11 cellular contexts compared by ENCODE assay signal in genomic region chr14:68230941-68231717, GRCh38.
DNase-seq lines count a peak whose midpoint lies in the region; ATAC-seq and TF ChIP-seq lines count a peak whose summit lies in the region.
"Had no signal": no experiment of that assay in that cellular context is flagged by ENCODE, and none has a peak within 500 bp of the region (broad histone marks: within the 10 kb centered on the region; RNA-seq: fewer than 3 reads in every experiment).

No MANE protein-coding gene starts in this region.

- H3K27me3 Mint-ChIP-seq in endodermal cell (ENCODE audit: insufficient read depth): no peaks in the 10 kb centered on the region
- no peaks in the 10 kb centered on the region for H3K27me3 Mint-ChIP-seq in stimulated activated naive CD8-positive, alpha-beta T cell treated with anti-CD3 and anti-CD28 coated beads, Interleukin-15, amount 100 ng/mL, for 72 hours

- H3K9me3 Mint-ChIP-seq in endodermal cell: no peaks in the 10 kb centered on the region
- no peaks in the 10 kb centered on the region for H3K9me3 Mint-ChIP-seq in stimulated activated naive CD8-positive, alpha-beta T cell treated with anti-CD3 and anti-CD28 coated beads, Interleukin-15, amount 100 ng/mL, for 72 hours

- DNase-seq in ACHN (peak; percentile 33), LHCN-M2 (ENCODE audit: low read depth) (peak; percentile 44), endodermal cell (no peak), mucosa of gallbladder (ENCODE audit: low spot score) (peak; percentile 46), lower leg skin (ENCODE audit: low spot score in 2 of 2) (no peak), NCI-H146 treated with DMSO at 0.1 percent for 48 hours (lab: John Stamatoyannopoulos, UW; ENCODE audit: unreplicated experiment) (no peak)
- DNase-seq in stimulated activated CD4-positive, alpha-beta T cell treated with anti-CD3 and anti-CD28 coated beads, Interleukin-1b, Interleukin-23, amount 100 ng/mL, for 48 hours: no peak
- no peak for DNase-seq in stimulated activated naive CD8-positive, alpha-beta T cell treated with anti-CD3 and anti-CD28 coated beads, Interleukin-15, amount 100 ng/mL, for 72 hours
- DNase-seq: amygdala, glutamatergic neuron had no signal

- no peak overlapping the region for H3K9ac ChIP-seq in endodermal cell (ENCODE audit: extremely low read depth, low read length, poor library complexity, severe bottlenecking)
- H3K9ac ChIP-seq: BLaER1 treated with 17β-estradiol and CSF1 and Interleukin-3, amounts not matched to agents 10 nM and 100 nM had no signal

- no peak for ATAC-seq in stimulated activated naive CD8-positive, alpha-beta T cell treated with anti-CD3 and anti-CD28 coated beads, Interleukin-15, amount 100 ng/mL, for 72 hours

- no peak overlapping the region for H3K27ac ChIP-seq in endodermal cell (ENCODE audit: low read depth, low read length)
- H3K27ac ChIP-seq: BLaER1 treated with 17β-estradiol and CSF1 and Interleukin-3, amounts not matched to agents 10 nM and 100 nM had no signal

- H3K27ac Mint-ChIP-seq in endodermal cell: peak overlapping the region; percentile 33
- no peak overlapping the region for H3K27ac Mint-ChIP-seq in stimulated activated naive CD8-positive, alpha-beta T cell treated with anti-CD3 and anti-CD28 coated beads, Interleukin-15, amount 100 ng/mL, for 72 hours

- no peaks in the 10 kb centered on the region for H3K36me3 Mint-ChIP-seq in endodermal cell (ENCODE audit: low read depth)

- H3K4me3 ChIP-seq in endodermal cell (ENCODE audit: low read length) (no peak overlapping the region), lower leg skin (ENCODE audit: low read depth, poor library complexity, severe bottlenecking) (no peak overlapping the region)
- H3K4me3 ChIP-seq: BLaER1 treated with 17β-estradiol and CSF1 and Interleukin-3, amounts not matched to agents 10 nM and 100 nM had no signal

- TF ChIP-seq CTCF in endodermal cell (conservative IDR thresholded peaks at IDR 0.05) (no peak), lower leg skin (IDR thresholded peaks at IDR 0.05) (no peak)

- H3K36me3 ChIP-seq in endodermal cell (ENCODE audit: control insufficient read depth, insufficient read depth, low read length): no peaks in the 10 kb centered on the region
- H3K36me3 ChIP-seq: BLaER1 treated with 17β-estradiol and CSF1 and Interleukin-3, amounts not matched to agents 10 nM and 100 nM had no signal

- H3K4me1 ChIP-seq in endodermal cell (ENCODE audit: control insufficient read depth, insufficient read depth, low read length): peaks cover 2% of the 10 kb centered on the region

- H3K4me1 Mint-ChIP-seq in endodermal cell: peaks cover 12% of the 10 kb centered on the region
- H3K4me1 Mint-ChIP-seq in stimulated activated naive CD8-positive, alpha-beta T cell treated with anti-CD3 and anti-CD28 coated beads, Interleukin-15, amount 100 ng/mL, for 72 hours: no peaks in the 10 kb centered on the region

- in situ Hi-C loops in ACHN (cut with HindIII; ENCODE audit: low pct_ligation_motif_present, low pct_unique_long_range_greater_than_20kb, low sequenced_read_pairs): no loop called here

- no peaks in the 10 kb centered on the region for H3K9me3 ChIP-seq in endodermal cell (ENCODE audit: control insufficient read depth, low read length)

- H3K4me3 Mint-ChIP-seq in endodermal cell: no peak overlapping the region
- H3K4me3 Mint-ChIP-seq in stimulated activated naive CD8-positive, alpha-beta T cell treated with anti-CD3 and anti-CD28 coated beads, Interleukin-15, amount 100 ng/mL, for 72 hours: no peak overlapping the region

- WGBS in endodermal cell (ENCODE audit: insufficient coverage in 1 of 2, insufficient read length in 1 of 2), 2 experiments: 30 to 55% methylated on average over 2 of the region's 2 CpGs
- WGBS in lower leg skin, 2 donors: 70 to 86% methylated on average over 2 of the region's 2 CpGs

- intact Hi-C loops in lower leg skin (cut with DNase I; ENCODE audit: low total_unique reads): no loop called here

- H3K27me3 ChIP-seq in endodermal cell (ENCODE audit: control insufficient read depth, insufficient read depth, low read length, poor library complexity, severe bottlenecking): no peaks in the 10 kb centered on the region
- H3K27me3 ChIP-seq: BLaER1 treated with 17β-estradiol and CSF1 and Interleukin-3, amounts not matched to agents 10 nM and 100 nM had no signal

- TF ChIP-seq POLR2A in lower leg skin (IDR thresholded peaks at IDR 0.05): no peak

Comparison
In these comparisons a context has a peak if more than half of its experiments do, and no peak if none do; other contexts are left out.
1. DNase-seq: peak in ACHN (single experiment), LHCN-M2 (single experiment) and mucosa of gallbladder (single experiment); none in endodermal cell (single experiment), lower leg skin (0 of 2), NCI-H146 treated with DMSO at 0.1 percent for 48 hours (single experiment), stimulated activated CD4-positive, alpha-beta T cell treated with anti-CD3 and anti-CD28 coated beads, Interleukin-1b, Interleukin-23, amount 100 ng/mL, for 48 hours (single experiment) and stimulated activated naive CD8-positive, alpha-beta T cell treated with anti-CD3 and anti-CD28 coated beads, Interleukin-15, amount 100 ng/mL, for 72 hours (0 of 2).